Comparison of ENCODE assay signal across 1 cellular context in the genomic region with DNA sequence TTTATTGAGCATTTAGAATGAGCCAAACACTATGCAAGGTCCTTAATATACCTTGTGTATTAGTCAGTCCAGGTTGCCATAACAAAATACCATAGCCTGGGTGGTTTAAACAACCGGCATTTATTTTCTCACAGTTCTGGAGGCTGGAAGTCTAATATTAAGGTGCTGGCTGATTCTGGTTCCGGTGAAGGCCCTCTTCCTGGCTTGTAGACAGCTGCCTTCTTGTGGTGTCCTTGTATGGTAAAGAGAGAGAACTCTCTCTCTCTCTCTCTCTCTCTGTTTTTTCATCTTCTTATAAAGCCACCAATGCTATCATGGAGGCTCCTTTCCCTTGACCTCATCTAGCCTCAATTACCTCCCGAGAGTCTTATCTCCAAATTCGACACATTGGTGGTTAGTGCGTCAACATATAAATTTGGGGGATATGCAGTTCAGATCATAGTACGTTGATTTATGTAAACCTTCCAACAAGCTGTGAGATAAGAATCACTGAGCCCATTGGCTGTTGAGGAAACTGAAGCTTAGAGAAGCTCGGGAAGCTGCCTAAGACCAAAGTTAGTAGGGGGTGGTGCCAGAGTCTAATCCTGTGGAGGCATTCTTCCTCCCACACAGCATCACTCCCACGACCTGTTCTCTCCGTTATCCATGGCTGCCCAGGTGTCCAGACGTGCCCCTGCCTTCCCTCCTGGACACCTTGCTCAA.
A peak's percentile ranks its signal among the peaks of the same experiment; 100 is the strongest.
TF ChIP-seq lines count a peak whose summit lies in the region.

No MANE protein-coding gene starts in this region.

TF ChIP-seq in HEK293, 187 proteins besides CTCF, POLR2A, EP300 and RAD21 (continued from another document and continues in another):
- TF ChIP-seq, protein P1, sequence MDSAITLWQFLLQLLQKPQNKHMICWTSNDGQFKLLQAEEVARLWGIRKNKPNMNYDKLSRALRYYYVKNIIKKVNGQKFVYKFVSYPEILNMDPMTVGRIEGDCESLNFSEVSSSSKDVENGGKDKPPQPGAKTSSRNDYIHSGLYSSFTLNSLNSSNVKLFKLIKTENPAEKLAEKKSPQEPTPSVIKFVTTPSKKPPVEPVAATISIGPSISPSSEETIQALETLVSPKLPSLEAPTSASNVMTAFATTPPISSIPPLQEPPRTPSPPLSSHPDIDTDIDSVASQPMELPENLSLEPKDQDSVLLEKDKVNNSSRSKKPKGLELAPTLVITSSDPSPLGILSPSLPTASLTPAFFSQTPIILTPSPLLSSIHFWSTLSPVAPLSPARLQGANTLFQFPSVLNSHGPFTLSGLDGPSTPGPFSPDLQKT (IDR thresholded peaks at IDR 0.05; ENCODE audit: borderline replicate concordance, low read depth, low read length) = no peak
- no peak for TF ChIP-seq RBAK (tag by site-specific recombination; IDR thresholded peaks at IDR 0.05)
- TF ChIP-seq, protein P2, sequence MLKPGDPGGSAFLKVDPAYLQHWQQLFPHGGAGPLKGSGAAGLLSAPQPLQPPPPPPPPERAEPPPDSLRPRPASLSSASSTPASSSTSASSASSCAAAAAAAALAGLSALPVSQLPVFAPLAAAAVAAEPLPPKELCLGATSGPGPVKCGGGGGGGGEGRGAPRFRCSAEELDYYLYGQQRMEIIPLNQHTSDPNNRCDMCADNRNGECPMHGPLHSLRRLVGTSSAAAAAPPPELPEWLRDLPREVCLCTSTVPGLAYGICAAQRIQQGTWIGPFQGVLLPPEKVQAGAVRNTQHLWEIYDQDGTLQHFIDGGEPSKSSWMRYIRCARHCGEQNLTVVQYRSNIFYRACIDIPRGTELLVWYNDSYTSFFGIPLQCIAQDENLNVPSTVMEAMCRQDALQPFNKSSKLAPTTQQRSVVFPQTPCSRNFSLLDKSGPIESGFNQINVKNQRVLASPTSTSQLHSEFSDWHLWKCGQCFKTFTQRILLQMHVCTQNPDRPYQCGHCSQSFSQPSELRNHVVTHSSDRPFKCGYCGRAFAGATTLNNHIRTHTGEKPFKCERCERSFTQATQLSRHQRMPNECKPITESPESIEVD (tag by site-specific recombination; IDR thresholded peaks at IDR 0.05) = no peak
- no peak for TF ChIP-seq KLF1 (tag by site-specific recombination; IDR thresholded peaks at IDR 0.05)
- no peak for TF ChIP-seq GLIS2 (tag by site-specific recombination; IDR thresholded peaks at IDR 0.05)
- no peak for TF ChIP-seq MYNN (tag by site-specific recombination; IDR thresholded peaks at IDR 0.05; ENCODE audit: borderline replicate concordance)
- peak; percentile 59 for TF ChIP-seq ZBTB20 (tag by site-specific recombination; IDR thresholded peaks at IDR 0.05)
- TF ChIP-seq ZNF140 (tag by site-specific recombination; IDR thresholded peaks at IDR 0.05) = no peak
- TF ChIP-seq ZNF423 (tag by site-specific recombination; IDR thresholded peaks at IDR 0.05) = no peak
- TF ChIP-seq ZFP3 (tag by site-specific recombination; IDR thresholded peaks at IDR 0.05; ENCODE audit: low read depth) = no peak
- no peak; the same call in 1 of the 2 replicates for TF ChIP-seq ZNF335 (tag by site-specific recombination; conservative IDR thresholded peaks at IDR 0.05)
- no peak for TF ChIP-seq ZNF112 (tag by site-specific recombination; IDR thresholded peaks at IDR 0.05)
- no peak for TF ChIP-seq ZNF501 (tag by site-specific recombination; IDR thresholded peaks at IDR 0.05)
- no peak for TF ChIP-seq ZBTB7A (tag by site-specific recombination; IDR thresholded peaks at IDR 0.05; ENCODE audit: low read depth)
- TF ChIP-seq ZNF571 (tag by site-specific recombination; IDR thresholded peaks at IDR 0.05) = no peak
- no peak for TF ChIP-seq ZBTB17 (tag by site-specific recombination; IDR thresholded peaks at IDR 0.05)
- TF ChIP-seq ZNF114 (tag by site-specific recombination; IDR thresholded peaks at IDR 0.05) = no peak
- TF ChIP-seq ZNF214 (tag by site-specific recombination; IDR thresholded peaks at IDR 0.05; ENCODE audit: borderline replicate concordance) = no peak
- TF ChIP-seq, protein P3, sequence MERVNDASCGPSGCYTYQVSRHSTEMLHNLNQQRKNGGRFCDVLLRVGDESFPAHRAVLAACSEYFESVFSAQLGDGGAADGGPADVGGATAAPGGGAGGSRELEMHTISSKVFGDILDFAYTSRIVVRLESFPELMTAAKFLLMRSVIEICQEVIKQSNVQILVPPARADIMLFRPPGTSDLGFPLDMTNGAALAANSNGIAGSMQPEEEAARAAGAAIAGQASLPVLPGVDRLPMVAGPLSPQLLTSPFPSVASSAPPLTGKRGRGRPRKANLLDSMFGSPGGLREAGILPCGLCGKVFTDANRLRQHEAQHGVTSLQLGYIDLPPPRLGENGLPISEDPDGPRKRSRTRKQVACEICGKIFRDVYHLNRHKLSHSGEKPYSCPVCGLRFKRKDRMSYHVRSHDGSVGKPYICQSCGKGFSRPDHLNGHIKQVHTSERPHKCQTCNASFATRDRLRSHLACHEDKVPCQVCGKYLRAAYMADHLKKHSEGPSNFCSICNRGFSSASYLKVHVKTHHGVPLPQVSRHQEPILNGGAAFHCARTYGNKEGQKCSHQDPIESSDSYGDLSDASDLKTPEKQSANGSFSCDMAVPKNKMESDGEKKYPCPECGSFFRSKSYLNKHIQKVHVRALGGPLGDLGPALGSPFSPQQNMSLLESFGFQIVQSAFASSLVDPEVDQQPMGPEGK (tag by site-specific recombination; IDR thresholded peaks at IDR 0.05) = no peak
- no peak for TF ChIP-seq ZNF37A (tag by site-specific recombination; IDR thresholded peaks at IDR 0.05)
- TF ChIP-seq, protein P4, sequence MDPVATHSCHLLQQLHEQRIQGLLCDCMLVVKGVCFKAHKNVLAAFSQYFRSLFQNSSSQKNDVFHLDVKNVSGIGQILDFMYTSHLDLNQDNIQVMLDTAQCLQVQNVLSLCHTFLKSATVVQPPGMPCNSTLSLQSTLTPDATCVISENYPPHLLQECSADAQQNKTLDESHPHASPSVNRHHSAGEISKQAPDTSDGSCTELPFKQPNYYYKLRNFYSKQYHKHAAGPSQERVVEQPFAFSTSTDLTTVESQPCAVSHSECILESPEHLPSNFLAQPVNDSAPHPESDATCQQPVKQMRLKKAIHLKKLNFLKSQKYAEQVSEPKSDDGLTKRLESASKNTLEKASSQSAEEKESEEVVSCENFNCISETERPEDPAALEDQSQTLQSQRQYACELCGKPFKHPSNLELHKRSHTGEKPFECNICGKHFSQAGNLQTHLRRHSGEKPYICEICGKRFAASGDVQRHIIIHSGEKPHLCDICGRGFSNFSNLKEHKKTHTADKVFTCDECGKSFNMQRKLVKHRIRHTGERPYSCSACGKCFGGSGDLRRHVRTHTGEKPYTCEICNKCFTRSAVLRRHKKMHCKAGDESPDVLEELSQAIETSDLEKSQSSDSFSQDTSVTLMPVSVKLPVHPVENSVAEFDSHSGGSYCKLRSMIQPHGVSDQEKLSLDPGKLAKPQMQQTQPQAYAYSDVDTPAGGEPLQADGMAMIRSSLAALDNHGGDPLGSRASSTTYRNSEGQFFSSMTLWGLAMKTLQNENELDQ (tag by site-specific recombination; IDR thresholded peaks at IDR 0.05; ENCODE audit: low read depth) = no peak
- TF ChIP-seq ZNF776 (tag by site-specific recombination; IDR thresholded peaks at IDR 0.05; ENCODE audit: borderline replicate concordance) = no peak
- TF ChIP-seq OSR2 (tag by site-specific recombination; IDR thresholded peaks at IDR 0.05) = peak; percentile 65
- TF ChIP-seq ZNF585B (tag by site-specific recombination; IDR thresholded peaks at IDR 0.05) = no peak
- TF ChIP-seq, protein P5, sequence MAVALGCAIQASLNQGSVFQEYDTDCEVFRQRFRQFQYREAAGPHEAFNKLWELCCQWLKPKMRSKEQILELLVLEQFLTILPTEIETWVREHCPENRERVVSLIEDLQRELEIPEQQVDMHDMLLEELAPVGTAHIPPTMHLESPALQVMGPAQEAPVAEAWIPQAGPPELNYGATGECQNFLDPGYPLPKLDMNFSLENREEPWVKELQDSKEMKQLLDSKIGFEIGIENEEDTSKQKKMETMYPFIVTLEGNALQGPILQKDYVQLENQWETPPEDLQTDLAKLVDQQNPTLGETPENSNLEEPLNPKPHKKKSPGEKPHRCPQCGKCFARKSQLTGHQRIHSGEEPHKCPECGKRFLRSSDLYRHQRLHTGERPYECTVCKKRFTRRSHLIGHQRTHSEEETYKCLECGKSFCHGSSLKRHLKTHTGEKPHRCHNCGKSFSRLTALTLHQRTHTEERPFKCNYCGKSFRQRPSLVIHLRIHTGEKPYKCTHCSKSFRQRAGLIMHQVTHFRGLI (tag by site-specific recombination; IDR thresholded peaks at IDR 0.05) = no peak
- TF ChIP-seq ZNF558 (tag by site-specific recombination; IDR thresholded peaks at IDR 0.05) = no peak
- 0 out of 2 replicates have a peak, but pooled peaks have one; percentile 41 for TF ChIP-seq ZEB2 (tag by site-specific recombination; IDR thresholded peaks at IDR 0.05)
- TF ChIP-seq ZNF544 (tag by site-specific recombination; IDR thresholded peaks at IDR 0.05) = no peak
- TF ChIP-seq, protein P6, sequence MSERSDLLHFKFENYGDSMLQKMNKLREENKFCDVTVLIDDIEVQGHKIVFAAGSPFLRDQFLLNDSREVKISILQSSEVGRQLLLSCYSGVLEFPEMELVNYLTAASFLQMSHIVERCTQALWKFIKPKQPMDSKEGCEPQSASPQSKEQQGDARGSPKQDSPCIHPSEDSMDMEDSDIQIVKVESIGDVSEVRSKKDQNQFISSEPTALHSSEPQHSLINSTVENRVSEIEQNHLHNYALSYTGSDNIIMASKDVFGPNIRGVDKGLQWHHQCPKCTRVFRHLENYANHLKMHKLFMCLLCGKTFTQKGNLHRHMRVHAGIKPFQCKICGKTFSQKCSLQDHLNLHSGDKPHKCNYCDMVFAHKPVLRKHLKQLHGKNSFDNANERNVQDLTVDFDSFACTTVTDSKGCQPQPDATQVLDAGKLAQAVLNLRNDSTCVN (tag by site-specific recombination; optimal IDR thresholded peaks at IDR 0.05) = no peak
- no peak for TF ChIP-seq HOXD13 (CRISPR knock-in tag; IDR thresholded peaks at IDR 0.05; ENCODE audit: borderline replicate concordance)
- no peak for TF ChIP-seq ZNF221 (tag by site-specific recombination; IDR thresholded peaks at IDR 0.05; ENCODE audit: borderline replicate concordance)
- TF ChIP-seq, protein P7, sequence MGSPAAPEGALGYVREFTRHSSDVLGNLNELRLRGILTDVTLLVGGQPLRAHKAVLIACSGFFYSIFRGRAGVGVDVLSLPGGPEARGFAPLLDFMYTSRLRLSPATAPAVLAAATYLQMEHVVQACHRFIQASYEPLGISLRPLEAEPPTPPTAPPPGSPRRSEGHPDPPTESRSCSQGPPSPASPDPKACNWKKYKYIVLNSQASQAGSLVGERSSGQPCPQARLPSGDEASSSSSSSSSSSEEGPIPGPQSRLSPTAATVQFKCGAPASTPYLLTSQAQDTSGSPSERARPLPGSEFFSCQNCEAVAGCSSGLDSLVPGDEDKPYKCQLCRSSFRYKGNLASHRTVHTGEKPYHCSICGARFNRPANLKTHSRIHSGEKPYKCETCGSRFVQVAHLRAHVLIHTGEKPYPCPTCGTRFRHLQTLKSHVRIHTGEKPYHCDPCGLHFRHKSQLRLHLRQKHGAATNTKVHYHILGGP (tag by site-specific recombination; IDR thresholded peaks at IDR 0.05) = no peak
- TF ChIP-seq ZNF155 (tag by site-specific recombination; IDR thresholded peaks at IDR 0.05) = no peak
- no peak for TF ChIP-seq ZNF670 (tag by site-specific recombination; IDR thresholded peaks at IDR 0.05; ENCODE audit: low read depth)
- TF ChIP-seq GFI1B (tag by site-specific recombination; IDR thresholded peaks at IDR 0.05) = no peak
- TF ChIP-seq KLF10 (tag by site-specific recombination; IDR thresholded peaks at IDR 0.05) = 0 out of 2 replicates have a peak, but pooled peaks have one; percentile 26
- no peak for TF ChIP-seq ZNF561 (tag by site-specific recombination; IDR thresholded peaks at IDR 0.05; ENCODE audit: borderline replicate concordance)
- no peak for TF ChIP-seq ZNF133 (tag by site-specific recombination; IDR thresholded peaks at IDR 0.05)
- TF ChIP-seq, protein P8, sequence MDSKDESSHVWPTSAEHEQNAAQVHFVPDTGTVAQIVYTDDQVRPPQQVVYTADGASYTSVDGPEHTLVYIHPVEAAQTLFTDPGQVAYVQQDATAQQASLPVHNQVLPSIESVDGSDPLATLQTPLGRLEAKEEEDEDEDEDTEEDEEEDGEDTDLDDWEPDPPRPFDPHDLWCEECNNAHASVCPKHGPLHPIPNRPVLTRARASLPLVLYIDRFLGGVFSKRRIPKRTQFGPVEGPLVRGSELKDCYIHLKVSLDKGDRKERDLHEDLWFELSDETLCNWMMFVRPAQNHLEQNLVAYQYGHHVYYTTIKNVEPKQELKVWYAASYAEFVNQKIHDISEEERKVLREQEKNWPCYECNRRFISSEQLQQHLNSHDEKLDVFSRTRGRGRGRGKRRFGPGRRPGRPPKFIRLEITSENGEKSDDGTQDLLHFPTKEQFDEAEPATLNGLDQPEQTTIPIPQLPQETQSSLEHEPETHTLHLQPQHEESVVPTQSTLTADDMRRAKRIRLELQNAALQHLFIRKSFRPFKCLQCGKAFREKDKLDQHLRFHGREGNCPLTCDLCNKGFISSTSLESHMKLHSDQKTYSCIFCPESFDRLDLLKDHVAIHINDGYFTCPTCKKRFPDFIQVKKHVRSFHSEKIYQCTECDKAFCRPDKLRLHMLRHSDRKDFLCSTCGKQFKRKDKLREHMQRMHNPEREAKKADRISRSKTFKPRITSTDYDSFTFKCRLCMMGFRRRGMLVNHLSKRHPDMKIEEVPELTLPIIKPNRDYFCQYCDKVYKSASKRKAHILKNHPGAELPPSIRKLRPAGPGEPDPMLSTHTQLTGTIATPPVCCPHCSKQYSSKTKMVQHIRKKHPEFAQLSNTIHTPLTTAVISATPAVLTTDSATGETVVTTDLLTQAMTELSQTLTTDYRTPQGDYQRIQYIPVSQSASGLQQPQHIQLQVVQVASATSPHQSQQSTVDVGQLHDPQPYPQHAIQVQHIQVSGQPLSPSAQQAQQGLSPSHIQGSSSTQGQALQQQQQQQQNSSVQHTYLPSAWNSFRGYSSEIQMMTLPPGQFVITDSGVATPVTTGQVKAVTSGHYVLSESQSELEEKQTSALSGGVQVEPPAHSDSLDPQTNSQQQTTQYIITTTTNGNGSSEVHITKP (tag by site-specific recombination; IDR thresholded peaks at IDR 0.05) = no peak
- TF ChIP-seq, protein P9, sequence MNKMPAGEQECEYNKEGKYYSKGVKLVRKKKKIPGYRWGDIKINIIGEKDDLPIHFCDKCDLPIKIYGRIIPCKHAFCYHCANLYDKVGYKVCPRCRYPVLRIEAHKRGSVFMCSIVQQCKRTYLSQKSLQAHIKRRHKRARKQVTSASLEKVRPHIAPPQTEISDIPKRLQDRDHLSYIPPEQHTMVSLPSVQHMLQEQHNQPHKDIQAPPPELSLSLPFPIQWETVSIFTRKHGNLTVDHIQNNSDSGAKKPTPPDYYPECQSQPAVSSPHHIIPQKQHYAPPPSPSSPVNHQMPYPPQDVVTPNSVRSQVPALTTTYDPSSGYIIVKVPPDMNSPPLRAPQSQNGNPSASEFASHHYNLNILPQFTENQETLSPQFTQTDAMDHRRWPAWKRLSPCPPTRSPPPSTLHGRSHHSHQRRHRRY (tag by site-specific recombination; IDR thresholded peaks at IDR 0.05) = no peak
- no peak for TF ChIP-seq ZNF223 (tag by site-specific recombination; IDR thresholded peaks at IDR 0.05)
- no peak for TF ChIP-seq ZNF48 (tag by site-specific recombination; IDR thresholded peaks at IDR 0.05)
- 0 out of 2 replicates have a peak, but pooled peaks have one; percentile 10 for TF ChIP-seq ZIC2 (tag by site-specific recombination; IDR thresholded peaks at IDR 0.05)
- TF ChIP-seq ZNF202 (tag by site-specific recombination; IDR thresholded peaks at IDR 0.05; ENCODE audit: borderline replicate concordance) = no peak
